9 cellular contexts compared by ENCODE assay signal in genomic region chr14:70317969-70318634, GRCh38. TPM values are rescaled to one million over a fixed set of nuclear protein-coding genes. Genes with fewer than 3 reads are reported as not detected.
DNase-seq lines count a peak whose midpoint lies in the region; FAIRE-seq and TF ChIP-seq lines count a peak whose summit lies in the region.
"Had no signal": no experiment of that assay in that cellular context is flagged by ENCODE, and none has a peak within 500 bp of the region (broad histone marks: within the 10 kb centered on the region; RNA-seq: fewer than 3 reads in every experiment).

No MANE protein-coding gene starts in this region.

- TF ChIP-seq POLR2A in esophagus muscularis mucosa (IDR thresholded peaks at IDR 0.05; ENCODE audit: low read depth) = no peak

- H3K27me3 Mint-ChIP-seq in activated CD4-positive, alpha-beta T cell treated with anti-CD3 and anti-CD28 coated beads, Interleukin-2, amount 10 ng/mL, durations not matched to agents 7 days and 5 days = peaks cover 4% of the 10 kb centered on the region

- no peaks in the 10 kb centered on the region for H3K9me3 ChIP-seq in OCI-LY1 (ENCODE audit: low read length)
- H3K9me3 ChIP-seq in esophagus muscularis mucosa = no peaks in the 10 kb centered on the region

- 45% methylated on average over 2 of the region's 2 CpGs for WGBS in esophagus muscularis mucosa

- H3K9me2 ChIP-seq in OCI-LY1 (ENCODE audit: low read depth, low read length) = no peaks in the 10 kb centered on the region

- no peaks in the 10 kb centered on the region for H3K4me1 ChIP-seq in OCI-LY1 (ENCODE audit: insufficient read depth, low read length, severe bottlenecking)
- H3K4me1 ChIP-seq in esophagus muscularis mucosa = no peaks in the 10 kb centered on the region

- H3K27ac Mint-ChIP-seq in activated CD4-positive, alpha-beta T cell treated with anti-CD3 and anti-CD28 coated beads, Interleukin-2, amount 10 ng/mL, durations not matched to agents 7 days and 5 days = no peak overlapping the region

- DNase-seq in AG09319 (ENCODE audit: extremely low read depth, low read depth) (peak; percentile 4), HCEC 1CT (peak; percentile 52), esophagus muscularis mucosa (ENCODE audit: extremely low spot score) (no peak), non-pigmented ciliary epithelial cell (ENCODE audit: low read depth) (peak; percentile 38), RCC 7860 (ENCODE audit: low spot score) (no peak)
- DNase-seq in stimulated activated naive CD4-positive, alpha-beta T cell treated with Interleukin-2 at 50 U/mL for 16 hours (lab: John Stamatoyannopoulos, UW) = no peak
- DNase-seq in activated CD4-positive, alpha-beta T cell treated with anti-CD3 and anti-CD28 coated beads, Interleukin-2, amount 10 ng/mL, durations not matched to agents 7 days and 5 days = no peak

- peaks cover 2% of the 10 kb centered on the region for H3K9me3 Mint-ChIP-seq in activated CD4-positive, alpha-beta T cell treated with anti-CD3 and anti-CD28 coated beads, Interleukin-2, amount 10 ng/mL, durations not matched to agents 7 days and 5 days

- intact Hi-C loops in esophagus muscularis mucosa (cut with DNase I) = loop anchor here (5.0 kb wide), 1 partner anchor 231 kb away; no protein-coding TSS in a partner anchor

- no peaks in the 10 kb centered on the region for H3F3A ChIP-seq in OCI-LY1 (ENCODE audit: insufficient read depth, low read length)

- no peak overlapping the region for H3K9ac ChIP-seq in OCI-LY1 (ENCODE audit: low read length)

- no peaks in the 10 kb centered on the region for H3K4me1 Mint-ChIP-seq in activated CD4-positive, alpha-beta T cell treated with anti-CD3 and anti-CD28 coated beads, Interleukin-2, amount 10 ng/mL, durations not matched to agents 7 days and 5 days

- no peak overlapping the region for H3K4me2 ChIP-seq in OCI-LY1 (ENCODE audit: low read length)

- H3K27me3 ChIP-seq in OCI-LY1 (ENCODE audit: insufficient read depth, low read length) (no peaks in the 10 kb centered on the region), esophagus muscularis mucosa (peaks cover 0 to 6% (median 0%) of the 10 kb centered on the region in 4 donors)

- no peak overlapping the region for H2AFZ ChIP-seq in OCI-LY1 (ENCODE audit: low read length)

- no peak overlapping the region for H3K4me3 Mint-ChIP-seq in activated CD4-positive, alpha-beta T cell treated with anti-CD3 and anti-CD28 coated beads, Interleukin-2, amount 10 ng/mL, durations not matched to agents 7 days and 5 days

- no peak for TF ChIP-seq EP300 in esophagus muscularis mucosa (IDR thresholded peaks at IDR 0.05)

- no peaks in the 10 kb centered on the region for H3K36me3 Mint-ChIP-seq in activated CD4-positive, alpha-beta T cell treated with anti-CD3 and anti-CD28 coated beads, Interleukin-2, amount 10 ng/mL, durations not matched to agents 7 days and 5 days (ENCODE audit: low read depth)

- CTCF ChIA-PET in activated CD4-positive, alpha-beta T cell treated with anti-CD3 and anti-CD28 coated beads, Interleukin-2, amount 10 ng/mL, durations not matched to agents 7 days and 5 days (lab: Charles Lee) = no interaction called here

- H3K4me3 ChIP-seq in OCI-LY1 (ENCODE audit: low read depth, low read length, poor library complexity, severe bottlenecking) (no peak overlapping the region), esophagus muscularis mucosa (no peak overlapping the region)

- FAIRE-seq in RCC 7860 (lab: Jason Lieb, UNC) = no peak

- no peak overlapping the region for H3K27ac ChIP-seq in OCI-LY1 (ENCODE audit: low read depth, low read length, poor library complexity, severe bottlenecking)
- no peak overlapping the region for H3K27ac ChIP-seq in esophagus muscularis mucosa (replicated peaks in 1 of 4)
- H3K27ac ChIP-seq: epithelial cell of prostate had no signal

- peak; percentile 34 for TF ChIP-seq CTCF in AG09319 (IDR thresholded peaks at IDR 0.05; ENCODE audit: low read depth, low read length)
- peak; percentile 23; the same call in 1 of the 2 replicates for TF ChIP-seq CTCF in OCI-LY1 (IDR thresholded peaks at IDR 0.05; ENCODE audit: low read length)
- TF ChIP-seq CTCF in esophagus muscularis mucosa (IDR thresholded peaks at IDR 0.05) = peak; percentile 28 to 44 (median 43)

- POLR2A ChIA-PET in activated CD4-positive, alpha-beta T cell treated with anti-CD3 and anti-CD28 coated beads, Interleukin-2, amount 10 ng/mL, durations not matched to agents 7 days and 5 days (lab: Charles Lee) = no interaction called here

- H3K36me3 ChIP-seq in OCI-LY1 (ENCODE audit: insufficient read depth, low read length) (no peaks in the 10 kb centered on the region), esophagus muscularis mucosa (no peaks in the 10 kb centered on the region)

- H4K20me1 ChIP-seq in OCI-LY1 (ENCODE audit: insufficient read depth, low read length) = no peaks in the 10 kb centered on the region

- H3K79me2 ChIP-seq in OCI-LY1 (ENCODE audit: insufficient read depth, low read length) = no peaks in the 10 kb centered on the region

RNA-seq across cellular contexts. Expression of gene COX16, which starts 41.4 kb away (rescaled TPM):
- total RNA-seq in esophagus muscularis mucosa = 10 to 100 TPM in 3 of 4 donors, 1 to 10 TPM in 1; 9.2 to 19.3 (median 15.8) TPM
- total RNA-seq in activated CD4-positive, alpha-beta T cell treated with anti-CD3 and anti-CD28 coated beads, Interleukin-2, amount 10 ng/mL, durations not matched to agents 7 days and 5 days = 10 to 100 TPM; 43.2 to 56.1 TPM

Comparison
In these comparisons a context has a peak if more than half of its experiments do, and no peak if none do; other contexts are left out.
1. DNase-seq: peak in AG09319 (single experiment), HCEC 1CT (single experiment) and non-pigmented ciliary epithelial cell (single experiment); none in esophagus muscularis mucosa (single experiment), RCC 7860 (single experiment), stimulated activated naive CD4-positive, alpha-beta T cell treated with Interleukin-2 at 50 U/mL for 16 hours (single experiment) and activated CD4-positive, alpha-beta T cell treated with anti-CD3 and anti-CD28 coated beads, Interleukin-2, amount 10 ng/mL, durations not matched to agents 7 days and 5 days (single experiment).
2. Peak in every context shown above with its lines, with median percentiles within 50 percentile points of each other: CTCF ChIP-seq.